ENCODE assay signal across 10 cellular contexts in the genomic region with DNA sequence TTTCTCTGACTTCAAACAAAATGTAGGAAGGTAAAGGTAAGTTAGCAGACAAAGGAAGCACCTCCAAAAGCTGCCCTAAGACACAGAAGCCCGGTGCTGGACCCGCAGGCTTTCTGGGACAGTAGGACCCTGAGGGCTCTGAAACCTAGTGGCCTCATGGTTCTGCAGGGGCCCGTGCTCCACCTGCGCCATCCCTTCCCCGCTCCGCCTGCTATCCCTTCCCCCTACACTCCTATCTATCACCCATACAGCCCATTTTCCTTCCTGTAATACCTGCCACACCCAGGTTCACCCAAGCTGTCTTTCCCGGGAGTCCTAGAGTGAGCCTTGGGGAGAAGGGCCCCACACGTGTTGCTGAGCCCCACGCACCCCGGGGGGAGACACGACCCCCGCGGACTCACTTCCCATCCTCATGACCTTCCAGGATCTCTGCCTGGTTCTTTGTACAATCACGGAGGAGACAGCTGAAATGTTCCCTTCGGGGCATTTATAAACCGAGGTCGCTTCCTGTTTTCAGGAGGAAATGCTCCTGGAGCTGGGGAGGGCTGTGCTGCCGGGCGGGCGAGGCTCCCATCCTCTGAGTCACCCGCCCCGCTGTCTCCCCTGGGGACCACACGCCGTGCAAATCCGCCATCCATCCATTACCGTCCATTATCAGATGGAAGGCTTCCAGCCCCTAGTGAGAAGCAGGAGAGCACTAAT.
DNase-seq lines count a peak whose midpoint lies in the region; ATAC-seq and TF ChIP-seq lines count a peak whose summit lies in the region.
"Had no signal": no experiment of that assay in that cellular context is flagged by ENCODE, and none has a peak within 500 bp of the region (broad histone marks: within the 10 kb centered on the region; RNA-seq: fewer than 3 reads in every experiment).

No MANE protein-coding gene starts in this region.

- no peak overlapping the region for H4K5ac ChIP-seq in mesendoderm (ENCODE audit: low read length)

- H4K8ac ChIP-seq in mesendoderm (ENCODE audit: low read depth, low read length): no peak overlapping the region

- no peak overlapping the region for H2BK120ac ChIP-seq in mesendoderm (ENCODE audit: low read depth, low read length)

- no peak overlapping the region for H2AK5ac ChIP-seq in mesendoderm (ENCODE audit: low read length)

- no CpG with 5 or more reads among the region's 26 CpGs for WGBS in mesendoderm (ENCODE audit: extremely low coverage, insufficient coverage, low lambda C conversion rate)

- no peak overlapping the region for H3K23ac ChIP-seq in mesendoderm (ENCODE audit: low read length)

- ATAC-seq in HG02763 (IDR thresholded peaks at IDR 0.05; ENCODE audit: unreplicated experiment) (no peak), GM21381 (IDR thresholded peaks at IDR 0.05; ENCODE audit: unreplicated experiment) (no peak), GM18519 (IDR thresholded peaks at IDR 0.05; ENCODE audit: low FRiP score, unreplicated experiment) (no peak)

- H3K4me2 ChIP-seq in BLaER1 (peak overlapping the region; percentile 89), mesendoderm (ENCODE audit: low read length) (no peak overlapping the region)

- H3K9ac ChIP-seq in BLaER1 (no peak overlapping the region), colonic mucosa (ENCODE audit: low read depth in 2 of 2, low read length in 2 of 2) (no peak overlapping the region), mesendoderm (ENCODE audit: low read length) (no peak overlapping the region)

- no peaks in the 10 kb centered on the region for H3K79me1 ChIP-seq in mesendoderm (ENCODE audit: low read length)

- H3K36me3 ChIP-seq in BLaER1 (no peaks in the 10 kb centered on the region), colonic mucosa (no peaks in the 10 kb centered on the region), mesendoderm (ENCODE audit: control insufficient read depth, insufficient read depth, low read length) (no peaks in the 10 kb centered on the region)

- H3K79me2 ChIP-seq in mesendoderm (ENCODE audit: control insufficient read depth, insufficient read depth, low read length): no peaks in the 10 kb centered on the region

- no peaks in the 10 kb centered on the region for H4K20me1 ChIP-seq in BLaER1

- intact Hi-C loops in colonic mucosa (cut with DNase I): no loop called here

- H3K4ac ChIP-seq in mesendoderm (ENCODE audit: low read depth, low read length): no peak overlapping the region

- H3K56ac ChIP-seq in mesendoderm (ENCODE audit: low read length): no peak overlapping the region

- no peak overlapping the region for H3K18ac ChIP-seq in mesendoderm (ENCODE audit: low read length)

- no peak overlapping the region for H2BK15ac ChIP-seq in mesendoderm (replicated peaks; ENCODE audit: low read depth)

- H3K4me3 ChIP-seq in BLaER1 (peak overlapping the region; percentile 49), colonic mucosa (no peak overlapping the region), mesendoderm (ENCODE audit: low read length) (no peak overlapping the region)

- H3K9me3 ChIP-seq in BLaER1 (peaks cover 16% of the 10 kb centered on the region), colonic mucosa (no peaks in the 10 kb centered on the region)

- H3K4me1 ChIP-seq in BLaER1: peaks cover 61% of the 10 kb centered on the region
- peaks cover 15% of the 10 kb centered on the region for H3K4me1 ChIP-seq in colonic mucosa
- no peaks in the 10 kb centered on the region for H3K4me1 ChIP-seq in mesendoderm (ENCODE audit: control insufficient read depth, low read depth, low read length)

- H2BK5ac ChIP-seq in mesendoderm (ENCODE audit: low read length): no peak overlapping the region

- TF ChIP-seq CTCF in colonic mucosa (IDR thresholded peaks at IDR 0.05): no peak

- H3K27me3 ChIP-seq in BLaER1: no peaks in the 10 kb centered on the region
- no peaks in the 10 kb centered on the region for H3K27me3 ChIP-seq in colonic mucosa
- no peaks in the 10 kb centered on the region for H3K27me3 ChIP-seq in mesendoderm (ENCODE audit: insufficient read depth, low read length, poor library complexity)

- DNase-seq in NCI-H2081 (lab: John Stamatoyannopoulos, UW): peak; percentile 59 to 79
- DNase-seq in colonic mucosa: peak; percentile 37
- DNase-seq in mesendoderm: peak; percentile 77
- DNase-seq in inferior parietal cortex (ENCODE audit: extremely low spot score): no peak
- DNase-seq: activated CD4-positive, alpha-beta memory T cell treated with anti-CD3 and anti-CD28 coated beads, Interleukin-2, amount 10 ng/mL, durations not matched to agents 7 days and 5 days; NCI-H774 had no signal

- peak overlapping the region; percentile 71 for H3K27ac ChIP-seq in BLaER1
- H3K27ac ChIP-seq in colonic mucosa: peak overlapping the region; percentile 27
- no peak overlapping the region for H3K27ac ChIP-seq in mesendoderm (ENCODE audit: low read depth, low read length)
